Comparison of ENCODE assay signal across 25 cellular contexts in the genomic region with DNA sequence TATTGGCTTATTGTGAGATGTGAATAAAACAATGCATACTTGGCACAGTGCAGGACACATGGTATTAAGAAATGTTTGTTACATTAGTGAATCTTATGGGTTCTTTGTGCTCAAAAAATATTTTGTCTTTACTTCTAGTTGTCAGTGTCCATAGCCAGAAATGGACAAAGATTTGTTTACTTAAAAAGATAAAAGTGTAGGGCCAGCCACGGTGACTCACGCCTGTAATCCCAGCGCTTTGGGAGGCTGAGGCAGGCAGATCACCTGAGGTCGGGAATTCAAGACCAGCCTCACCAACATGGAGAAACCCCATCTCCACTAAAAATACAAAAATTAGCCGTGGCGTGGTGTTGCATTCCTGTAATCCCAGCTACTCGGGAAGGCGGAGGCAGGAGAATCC.
"Had no signal": no experiment of that assay in that cellular context is flagged by ENCODE, and none has a peak within 500 bp of the region (broad histone marks: within the 10 kb centered on the region; RNA-seq: fewer than 3 reads in every experiment).

No MANE protein-coding gene starts in this region.

- H3K27me3 ChIP-seq: adrenal gland, colonic mucosa, Peyer's patch had no signal

- H3K36me3 ChIP-seq: adrenal gland, colonic mucosa, Peyer's patch had no signal

- H3K27me3 Mint-ChIP-seq: activated CD4-positive, alpha-beta T cell treated with anti-CD3 and anti-CD28 coated beads, Interleukin-2, amount 10 ng/mL, durations not matched to agents 24 days and 14 days; activated CD8-positive, alpha-beta T cell treated with anti-CD3 and anti-CD28 coated beads for 36 hours; brain had no signal

- H3K9me3 Mint-ChIP-seq: activated CD4-positive, alpha-beta T cell treated with anti-CD3 and anti-CD28 coated beads, Interleukin-2, amount 10 ng/mL, durations not matched to agents 24 days and 14 days; activated T-helper 1 cell treated with anti-CD3 and anti-CD28 coated beads, Interleukin-12 subunit alpha, Interleukin-12 subunit beta, Interleukin-2, Interleukin-4 antibody, amounts not matched to agents 30 ng/mL and 10 ng/mL and 1 ng/mL, durations not matched to agents 14 hours and 24 hours and 36 hours; T-helper 1 cell treated with Interleukin-12 subunit alpha and Interleukin-12 subunit beta and Interleukin-4 antibody, amounts not matched to agents 30 μg/mL and 1 μg/mL, for 36 hours had no signal

- H3K36me3 Mint-ChIP-seq: activated naive CD4-positive, alpha-beta T cell treated with anti-CD3 and anti-CD28 coated beads, Interleukin-2, amount 50 U/mL, for 72 hours; brain had no signal

- ATAC-seq: activated CD8-positive, alpha-beta T cell treated with anti-CD3 and anti-CD28 coated beads for 36 hours; activated naive CD4-positive, alpha-beta T cell treated with anti-CD3 and anti-CD28 coated beads, Interleukin-2, amount 50 U/mL, for 72 hours; activated T-cell treated with anti-CD3 and anti-CD28 coated beads, Interleukin-2, amount 50 U/mL, for 4 hours; Right ventricle myocardium inferior had no signal

- DNase-seq: activated CD4-positive, alpha-beta T cell treated with anti-CD3 and anti-CD28 coated beads, Interleukin-2, amount 10 ng/mL, durations not matched to agents 24 days and 14 days; activated CD4-positive, alpha-beta T cell treated with anti-CD3 and anti-CD28 coated beads, Interleukin-2, amount 50 U/mL, for 4 hours; activated CD8-positive, alpha-beta T cell treated with anti-CD3 and anti-CD28 coated beads for 36 hours; activated gamma-delta T cell treated with Interleukin-2 at 50 U/mL for 16 hours; activated naive CD4-positive, alpha-beta T cell treated with anti-CD3 and anti-CD28 coated beads for 36 hours; activated T-cell treated with anti-CD3 and anti-CD28 coated beads, Interleukin-2, amount 50 U/mL, for 4 hours; adrenal gland; central memory CD4-positive, alpha-beta T cell; colonic mucosa; NCI-H1105; NCI-H1417 treated with DMSO at 0.1 percent for 48 hours; NCI-H187 treated with DMSO at 0.1 percent for 48 hours; NCI-H2081; NCI-H226; NCI-H446 treated with DMSO at 0.1 percent for 48 hours; NCI-H524; Peyer's patch; RPMI8226 had no signal

- H3K9me3 ChIP-seq: colonic mucosa, Peyer's patch had no signal

- H3K27ac Mint-ChIP-seq: activated CD4-positive, alpha-beta T cell treated with anti-CD3 and anti-CD28 coated beads, Interleukin-2, amount 10 ng/mL, durations not matched to agents 24 days and 14 days; activated CD8-positive, alpha-beta T cell treated with anti-CD3 and anti-CD28 coated beads for 36 hours; activated naive CD4-positive, alpha-beta T cell treated with anti-CD3 and anti-CD28 coated beads for 36 hours; activated naive CD4-positive, alpha-beta T cell treated with anti-CD3 and anti-CD28 coated beads, Interleukin-2, amount 50 U/mL, for 72 hours; activated T-helper 1 cell treated with anti-CD3 and anti-CD28 coated beads, Interleukin-12 subunit alpha, Interleukin-12 subunit beta, Interleukin-2, Interleukin-4 antibody, amounts not matched to agents 30 ng/mL and 10 ng/mL and 1 ng/mL, durations not matched to agents 14 hours and 24 hours and 36 hours; brain; T-helper 1 cell treated with Interleukin-12 subunit alpha and Interleukin-12 subunit beta and Interleukin-4 antibody, amounts not matched to agents 30 μg/mL and 1 μg/mL, for 36 hours; T-helper 2 cell treated with Interferon-gamma antibody and Interleukin-4, amounts not matched to agents 5 μg/mL and 100 μg/mL, for 36 hours had no signal

- FAIRE-seq: TTC549 had no signal

- H3K4me3 Mint-ChIP-seq: activated CD4-positive, alpha-beta T cell treated with anti-CD3 and anti-CD28 coated beads, Interleukin-2, amount 10 ng/mL, durations not matched to agents 24 days and 14 days; activated CD8-positive, alpha-beta T cell treated with anti-CD3 and anti-CD28 coated beads for 36 hours; activated naive CD4-positive, alpha-beta T cell treated with anti-CD3 and anti-CD28 coated beads for 36 hours; activated T-cell treated with anti-CD3 and anti-CD28 coated beads, Interleukin-2, amount 50 U/mL, for 4 hours; activated T-helper 1 cell treated with anti-CD3 and anti-CD28 coated beads, Interleukin-12 subunit alpha, Interleukin-12 subunit beta, Interleukin-2, Interleukin-4 antibody, amounts not matched to agents 30 ng/mL and 10 ng/mL and 1 ng/mL, durations not matched to agents 14 hours and 24 hours and 36 hours; brain; T-helper 1 cell treated with Interleukin-12 subunit alpha and Interleukin-12 subunit beta and Interleukin-4 antibody, amounts not matched to agents 30 μg/mL and 1 μg/mL, for 36 hours; T-helper 2 cell treated with Interferon-gamma antibody and Interleukin-4, amounts not matched to agents 5 μg/mL and 100 μg/mL, for 36 hours had no signal

- H3K4me1 ChIP-seq: adrenal gland, colonic mucosa, Peyer's patch had no signal

- H3K4me1 Mint-ChIP-seq: activated CD4-positive, alpha-beta T cell treated with anti-CD3 and anti-CD28 coated beads, Interleukin-2, amount 10 ng/mL, durations not matched to agents 24 days and 14 days had no signal

- H3K27ac ChIP-seq: adrenal gland, colonic mucosa, Peyer's patch had no signal

- H3K4me3 ChIP-seq: adrenal gland, colonic mucosa, Peyer's patch had no signal
